In the genomic region with DNA sequence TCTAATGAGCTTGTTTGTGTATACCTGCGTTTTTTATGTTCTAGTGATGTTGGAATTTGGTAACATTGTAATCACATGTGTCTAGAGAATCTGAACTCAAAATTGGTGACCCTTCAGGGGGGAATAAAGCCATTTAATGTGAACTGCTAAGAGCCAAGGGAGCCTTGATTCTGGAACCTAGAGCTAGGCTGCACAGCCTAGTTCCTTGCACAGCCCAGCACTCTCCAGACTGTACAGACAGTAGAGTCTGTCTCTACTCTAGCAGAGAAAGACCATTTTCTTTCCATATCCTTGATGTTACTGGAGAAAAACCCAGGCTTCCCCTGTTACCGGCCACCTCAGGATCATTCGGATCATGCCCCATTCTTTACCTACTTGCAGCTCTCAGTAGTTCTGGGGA, we compare ENCODE assay signal across 14 cellular contexts. TPM values are rescaled to one million over a fixed set of nuclear protein-coding genes. Genes with fewer than 3 reads are reported as not detected.
DNase-seq lines count a peak whose midpoint lies in the region; ATAC-seq, FAIRE-seq and TF ChIP-seq lines count a peak whose summit lies in the region.
"Had no signal": no experiment of that assay in that cellular context is flagged by ENCODE, and none has a peak within 500 bp of the region (broad histone marks: within the 10 kb centered on the region; RNA-seq: fewer than 3 reads in every experiment).

No MANE protein-coding gene starts in this region.

- H3K9me3 ChIP-seq in RWPE2 (ENCODE audit: severe bottlenecking) (no peaks in the 10 kb centered on the region), osteoblast (ENCODE audit: low read depth, low read length) (no peaks in the 10 kb centered on the region)

- TF ChIP-seq CTCF in D721Med (IDR thresholded peaks at IDR 0.05; ENCODE audit: insufficient read depth, missing control alignments) (no peak), RWPE2 (IDR thresholded peaks at IDR 0.05; ENCODE audit: poor library complexity, severe bottlenecking) (no peak), brain microvascular endothelial cell (IDR thresholded peaks at IDR 0.05; ENCODE audit: low read depth, low read length, missing control alignments) (no peak), osteoblast (IDR thresholded peaks at IDR 0.05; ENCODE audit: extremely low read depth, low read depth, low read length) (no peak), type B pancreatic cell (conservative IDR thresholded peaks at IDR 0.05) (no peak)

- peak overlapping the region; percentile 32 for H3K4me2 ChIP-seq in osteoblast (ENCODE audit: insufficient read depth, low read length)

- no peak overlapping the region for H2AFZ ChIP-seq in osteoblast (ENCODE audit: low read length)

- peaks cover 26% of the 10 kb centered on the region for H3K79me2 ChIP-seq in osteoblast (ENCODE audit: insufficient read depth, low read length)

- H3K27me3 Mint-ChIP-seq in type B pancreatic cell, result no peaks in the 10 kb centered on the region
- H3K27me3 Mint-ChIP-seq: B cell; CD4-positive, alpha-beta T cell; IgD-negative memory B cell had no signal

- FAIRE-seq in D721Med (lab: Jason Lieb, UNC), result peak; percentile 38

- H3K9me3 Mint-ChIP-seq in type B pancreatic cell, result no peaks in the 10 kb centered on the region
- H3K9me3 Mint-ChIP-seq: CD4-positive, alpha-beta T cell; H9; IgD-negative memory B cell had no signal

- H3K36me3 ChIP-seq in RWPE2 (ENCODE audit: low read depth), result peaks cover 32% of the 10 kb centered on the region
- peaks cover 9% of the 10 kb centered on the region for H3K36me3 ChIP-seq in brain microvascular endothelial cell (replicated peaks)
- peaks cover 13% of the 10 kb centered on the region for H3K36me3 ChIP-seq in osteoblast (ENCODE audit: insufficient read depth, low read length)

- peaks cover 14% of the 10 kb centered on the region for H3K36me3 Mint-ChIP-seq in type B pancreatic cell

- no peaks in the 10 kb centered on the region for H3K27me3 ChIP-seq in RWPE2 (ENCODE audit: insufficient read depth, poor library complexity, severe bottlenecking)
- no peaks in the 10 kb centered on the region for H3K27me3 ChIP-seq in brain microvascular endothelial cell (replicated peaks)
- H3K27me3 ChIP-seq in osteoblast (ENCODE audit: insufficient read depth, low read length), result no peaks in the 10 kb centered on the region

- DNase-seq in D721Med (ENCODE audit: insufficient read length, low spot score) (no peak), RWPE2 (ENCODE audit: low spot score) (no peak), brain microvascular endothelial cell (no peak), osteoblast (ENCODE audit: insufficient read length, low spot score, missing footprints) (no peak), NCI-H1930 (lab: John Stamatoyannopoulos, UW) (no peak), DMS53 (lab: John Stamatoyannopoulos, UW) (no peak), type B pancreatic cell (ENCODE audit: extremely low spot score, unreplicated experiment) (no peak), glomerular visceral epithelial cell (ENCODE audit: extremely low spot score) (no peak)
- DNase-seq: CD4-positive, alpha-beta T cell; GF-D8; GOT3; H9 had no signal

- no peak overlapping the region for H3K4me3 Mint-ChIP-seq in type B pancreatic cell
- H3K4me3 Mint-ChIP-seq: B cell; CD4-positive, alpha-beta T cell; H9; IgD-negative memory B cell had no signal

- H3K4me3 ChIP-seq in RWPE2 (ENCODE audit: severe bottlenecking) (no peak overlapping the region), brain microvascular endothelial cell (ENCODE audit: low read depth, low read length) (no peak overlapping the region), osteoblast (ENCODE audit: insufficient read depth, low read length) (no peak overlapping the region)

- H4K20me1 ChIP-seq in osteoblast (ENCODE audit: insufficient read depth, low read length), result peaks cover 18% of the 10 kb centered on the region

- in situ Hi-C loops in brain microvascular endothelial cell (cut with HindIII; ENCODE audit: low pct_ligation_motif_present, low sequenced_read_pairs), result no loop called here

- H3K4me1 ChIP-seq in RWPE2 (ENCODE audit: insufficient read depth, poor library complexity, severe bottlenecking) (peaks cover 10% of the 10 kb centered on the region), osteoblast (ENCODE audit: insufficient read depth, low read length) (peaks cover 20% of the 10 kb centered on the region)

- no peak for ATAC-seq in RWPE2 (ENCODE audit: low read depth)

- H3K4me1 Mint-ChIP-seq in type B pancreatic cell (ENCODE audit: unreplicated experiment), result peaks cover 7% of the 10 kb centered on the region

- H3K27ac Mint-ChIP-seq in type B pancreatic cell, result no peak overlapping the region
- H3K27ac Mint-ChIP-seq: B cell; CD4-positive, alpha-beta T cell; H9; IgD-negative memory B cell had no signal

- peak overlapping the region; percentile 14 for H3K27ac ChIP-seq in RWPE2 (ENCODE audit: poor library complexity, severe bottlenecking)
- H3K27ac ChIP-seq in brain microvascular endothelial cell, result peak overlapping the region; percentile 28
- peak overlapping the region; percentile 14 for H3K27ac ChIP-seq in osteoblast (ENCODE audit: low read depth, low read length)

RNA-seq across cellular contexts. Expression of a gene that starts 8.6 kb away (rescaled TPM):
- 19.4 and 20.3 TPM in 2 replicates for total RNA-seq in osteoblast
- 12.8 TPM in 2 replicates for total RNA-seq in type B pancreatic cell (ENCODE audit: low replicate concordance)

RNA-seq across cellular contexts. Expression of a gene that starts 8.8 kb away (rescaled TPM):
- 15.9 and 23.3 TPM in 2 replicates for total RNA-seq in osteoblast
- total RNA-seq in type B pancreatic cell (ENCODE audit: low replicate concordance), result 14.6 and 20.6 TPM in 2 replicates

RNA-seq across cellular contexts. Expression of a gene that starts 52.6 kb away (rescaled TPM):
- total RNA-seq in osteoblast (10.9 and 15.3 TPM in 2 replicates), type B pancreatic cell (ENCODE audit: low replicate concordance) (8.3 and 11.9 TPM in 2 replicates)
